Comparison of ENCODE assay signal across 8 cellular contexts in the genomic region with DNA sequence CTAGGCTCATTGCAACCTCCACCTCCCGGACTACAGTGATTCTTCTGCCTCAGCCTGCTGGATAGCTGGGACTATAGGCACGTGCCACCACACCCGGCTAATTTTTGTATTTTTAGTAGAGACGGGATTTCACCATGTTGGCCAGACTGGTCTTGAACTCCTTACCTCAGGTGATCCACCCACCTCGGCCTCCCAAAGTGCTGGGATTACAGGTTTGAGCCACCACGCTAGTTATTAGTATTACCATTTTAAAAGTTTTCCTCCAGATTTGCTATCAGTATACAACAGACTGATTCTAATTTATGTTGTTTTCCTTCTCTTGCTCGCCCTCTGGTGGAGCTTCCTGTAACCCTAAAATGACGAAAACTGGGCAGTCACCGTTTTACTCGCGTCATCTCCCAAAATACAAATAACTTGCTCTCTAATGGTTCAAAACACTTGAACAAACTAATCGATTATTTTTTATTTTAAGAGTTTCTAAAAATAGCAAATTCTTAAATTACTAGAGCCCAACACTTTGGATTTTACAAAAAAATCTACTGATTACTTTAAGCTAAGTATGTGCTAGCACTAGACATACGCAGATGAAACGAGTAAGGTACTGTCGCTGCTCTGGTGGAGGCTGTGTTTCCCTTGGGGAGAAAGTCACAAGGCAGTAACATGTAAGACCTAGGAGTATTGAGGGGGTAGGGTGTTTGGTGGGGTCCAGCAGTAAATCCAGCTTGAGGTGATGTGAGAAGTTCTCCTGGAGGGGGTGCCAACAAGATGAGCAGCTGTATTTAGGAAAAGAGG.
A peak's percentile ranks its signal among the peaks of the same experiment; 100 is the strongest.
DNase-seq lines count a peak whose midpoint lies in the region; ATAC-seq, FAIRE-seq and TF ChIP-seq lines count a peak whose summit lies in the region.

No MANE protein-coding gene starts in this region.

- H3K27me3 ChIP-seq in SJSA1 (replicated peaks), result no peaks in the 10 kb centered on the region
- H3K27me3 ChIP-seq in vagina, result no peaks in the 10 kb centered on the region

- H3K27ac ChIP-seq in SJSA1 (no peak overlapping the region), vagina (no peak overlapping the region)

- H3K9me3 Mint-ChIP-seq in progenitor cell of endocrine pancreas (ENCODE audit: low read depth), result peaks cover 4% of the 10 kb centered on the region

- H3K27ac Mint-ChIP-seq in progenitor cell of endocrine pancreas, result no peak overlapping the region

- DNase-seq in D721Med (ENCODE audit: insufficient read length, low spot score), result no peak
- peak in 62 of 76 experiments; percentile 4 to 63 (median 28) for DNase-seq in HUDEP-2 (lab: John Stamatoyannopoulos, UW; ENCODE audit: unreplicated experiment in 76 of 76)
- peak; percentile 45 to 47 for DNase-seq in SJSA1 (ENCODE audit: low read depth in 1 of 2, low spot score in 2 of 2)
- peak; percentile 70 for DNase-seq in activated naive CD4-positive, alpha-beta T cell treated with Interleukin-2 at 50 U/mL for 16 hours
- DNase-seq in glomerular endothelial cell (ENCODE audit: extremely low read depth, low read depth, low spot score), result peak; percentile 51
- DNase-seq in progenitor cell of endocrine pancreas (ENCODE audit: low spot score, unreplicated experiment), result no peak
- DNase-seq in vagina (ENCODE audit: extremely low spot score in 2 of 2), result no peak

- peak; percentile 67 for ATAC-seq in GM19467 (IDR thresholded peaks at IDR 0.05; ENCODE audit: unreplicated experiment)

- peaks cover under 1% of the 10 kb centered on the region for H3K36me3 Mint-ChIP-seq in progenitor cell of endocrine pancreas (ENCODE audit: insufficient read depth)

- TF ChIP-seq POLR2A in vagina (IDR thresholded peaks at IDR 0.05), result no peak

- no peaks in the 10 kb centered on the region for H3K36me3 ChIP-seq in SJSA1
- no peaks in the 10 kb centered on the region for H3K36me3 ChIP-seq in vagina

- no peaks in the 10 kb centered on the region for H3K9me3 ChIP-seq in SJSA1 (replicated peaks)
- no peaks in the 10 kb centered on the region for H3K9me3 ChIP-seq in vagina

- no peak for FAIRE-seq in D721Med (lab: Jason Lieb, UNC)

- peak; percentile 41 for TF ChIP-seq CTCF in D721Med (IDR thresholded peaks at IDR 0.05; ENCODE audit: insufficient read depth, missing control alignments)
- TF ChIP-seq CTCF in progenitor cell of endocrine pancreas (IDR thresholded peaks at IDR 0.05; ENCODE audit: unreplicated experiment), result peak; percentile 66
- peak; percentile 28 to 76 (median 50) for TF ChIP-seq CTCF in vagina (IDR thresholded peaks at IDR 0.05)

- H3K4me1 ChIP-seq in SJSA1 (replicated peaks) (no peaks in the 10 kb centered on the region), vagina (no peaks in the 10 kb centered on the region)

- H3K4me3 Mint-ChIP-seq in progenitor cell of endocrine pancreas (ENCODE audit: low read depth), result no peak overlapping the region

- H3K4me1 Mint-ChIP-seq in progenitor cell of endocrine pancreas (ENCODE audit: low read depth), result peaks cover 4% of the 10 kb centered on the region

- intact Hi-C loops in vagina (cut with DNase I), result loop anchor here (10.0 kb wide), 2 partner anchors 53 to 103 kb away; no protein-coding TSS in a partner anchor

- H3K4me3 ChIP-seq in SJSA1, result no peak overlapping the region; the same call in 1 of the 2 replicates
- H3K4me3 ChIP-seq in vagina, result no peak overlapping the region

- H3K27me3 Mint-ChIP-seq in progenitor cell of endocrine pancreas, result no peaks in the 10 kb centered on the region

Comparison
In these comparisons a context has a peak if more than half of its experiments do, and no peak if none do; other contexts are left out.
1. DNase-seq: peak in HUDEP-2 (62 of 76), SJSA1 (2 of 2), activated naive CD4-positive, alpha-beta T cell treated with Interleukin-2 at 50 U/mL for 16 hours (single experiment) and glomerular endothelial cell (single experiment); none in D721Med (single experiment), progenitor cell of endocrine pancreas (single experiment) and vagina (0 of 2).
2. Peak in every context shown above with its lines, with median percentiles within 50 percentile points of each other: CTCF ChIP-seq.